Comparison of ENCODE assay signal across 1 cellular context in genomic region chr7:97117035-97117371, GRCh38.
TF ChIP-seq lines count a peak whose summit lies in the region.

No MANE protein-coding gene starts in this region.

TF ChIP-seq in H1, 55 proteins besides CTCF, POLR2A, EP300 and RAD21 (continued from another document):
- TF ChIP-seq ATF2 (IDR thresholded peaks at IDR 0.05; ENCODE audit: low read length): no peak
- no peak for TF ChIP-seq POU5F1 (IDR thresholded peaks at IDR 0.05; ENCODE audit: low read depth, low read length)
- no peak for TF ChIP-seq TEAD4 (IDR thresholded peaks at IDR 0.05; ENCODE audit: low read depth, low read length)
- TF ChIP-seq USF2 (IDR thresholded peaks at IDR 0.05; ENCODE audit: low read length): no peak
- no peak for TF ChIP-seq JUND (IDR thresholded peaks at IDR 0.05; ENCODE audit: low read length)
- TF ChIP-seq FOSL1 (IDR thresholded peaks at IDR 0.05; ENCODE audit: insufficient read depth, low read depth, low read length): no peak
- no peak for TF ChIP-seq CHD7 (IDR thresholded peaks at IDR 0.05; ENCODE audit: insufficient replicate concordance, low read length)
- no peak for TF ChIP-seq GABPA (IDR thresholded peaks at IDR 0.05; ENCODE audit: borderline replicate concordance, insufficient read depth, low read length)
